ENCODE assay signal across 21 cellular contexts in the genomic region with DNA sequence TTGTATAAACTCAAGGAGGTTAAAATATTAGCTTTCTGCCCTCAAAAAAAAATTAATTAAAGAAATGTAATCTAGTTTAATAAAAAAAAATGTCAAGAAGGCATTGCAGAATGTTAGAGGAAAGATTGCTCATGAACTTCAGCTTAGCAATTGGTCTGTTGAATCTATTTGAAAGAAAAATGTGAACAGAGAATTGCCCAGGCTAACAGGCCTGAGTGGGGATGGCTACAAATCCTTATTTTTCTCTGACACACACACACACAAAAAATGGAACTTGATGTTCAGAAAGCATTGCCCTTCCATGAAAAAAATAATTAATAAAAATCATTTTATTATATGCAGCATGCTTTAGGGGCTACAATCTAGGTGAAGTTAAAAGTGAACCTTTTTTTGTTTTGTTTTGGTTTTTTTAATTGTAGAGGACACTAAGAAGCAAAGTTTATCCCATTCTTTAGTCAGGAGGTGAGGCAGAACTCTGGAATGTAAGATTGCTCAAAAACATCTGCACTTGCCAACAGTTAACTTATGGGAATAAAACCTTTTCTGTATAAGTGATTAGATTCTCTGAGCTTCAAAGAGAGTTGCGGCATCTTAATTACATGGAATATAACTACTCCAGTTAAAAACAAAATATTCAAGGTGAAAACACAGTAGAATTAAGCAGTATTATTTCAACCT.
DNase-seq lines count a peak whose midpoint lies in the region; ATAC-seq and TF ChIP-seq lines count a peak whose summit lies in the region.
"Had no signal": no experiment of that assay in that cellular context is flagged by ENCODE, and none has a peak within 500 bp of the region (broad histone marks: within the 10 kb centered on the region; RNA-seq: fewer than 3 reads in every experiment).

No MANE protein-coding gene starts in this region.

- no peaks in the 10 kb centered on the region for H3K27me3 Mint-ChIP-seq in HFFc6 (ENCODE audit: insufficient read depth)
- H3K27me3 Mint-ChIP-seq in Caco-2 (ENCODE audit: insufficient read depth, unreplicated experiment): peaks cover 2% of the 10 kb centered on the region
- H3K27me3 Mint-ChIP-seq: activated CD4-positive, alpha-beta T cell treated with anti-CD3 and anti-CD28 coated beads, Interleukin-2, amount 10 ng/mL, durations not matched to agents 7 days and 5 days; activated naive CD8-positive, alpha-beta T cell treated with anti-CD3 and anti-CD28 coated beads for 36 hours had no signal

- TF ChIP-seq CTCF in HFFc6 (IDR thresholded peaks at IDR 0.05) (no peak), brain microvascular endothelial cell (IDR thresholded peaks at IDR 0.05; ENCODE audit: low read depth, low read length, missing control alignments) (no peak), GM10248 (IDR thresholded peaks at IDR 0.05; ENCODE audit: control extremely low read depth, extremely low read depth, low read depth, missing control alignments) (no peak), Caco-2 (IDR thresholded peaks at IDR 0.05; ENCODE audit: insufficient read depth in 1 of 2, low read depth in 1 of 2, low read length in 1 of 2, severe bottlenecking in 1 of 2, unreplicated experiment in 1 of 2) (no peak)

- no peaks in the 10 kb centered on the region for H3K36me3 Mint-ChIP-seq in HFFc6 (ENCODE audit: low read depth)
- H3K36me3 Mint-ChIP-seq in Caco-2 (ENCODE audit: insufficient read depth, unreplicated experiment): no peaks in the 10 kb centered on the region
- H3K36me3 Mint-ChIP-seq: activated naive CD8-positive, alpha-beta T cell treated with anti-CD3 and anti-CD28 coated beads for 36 hours had no signal

- peak; percentile 32 for DNase-seq in A172 (ENCODE audit: low spot score)
- DNase-seq in HFFc6: peak; percentile 46
- peak; percentile 52 for DNase-seq in brain microvascular endothelial cell
- DNase-seq in glomerular visceral epithelial cell (ENCODE audit: extremely low spot score): peak; percentile 23
- no peak for DNase-seq in GM10248 (ENCODE audit: extremely low spot score)
- DNase-seq in activated gamma-delta T cell treated with Interleukin-2 at 50 U/mL for 16 hours: no peak
- no peak for DNase-seq in Caco-2
- DNase-seq: 8988T; activated CD4-positive, alpha-beta T cell treated with anti-CD3 and anti-CD28 coated beads, Interleukin-2, amount 10 ng/mL, durations not matched to agents 7 days and 5 days; activated naive CD8-positive, alpha-beta T cell treated with anti-CD3 and anti-CD28 coated beads for 36 hours; activated T-cell treated with anti-CD3 and anti-CD28 coated beads, Interleukin-2, amount 50 U/mL, for 1 hour; GDM1; hypothalamus; left lung; NCI-H1417; NCI-H345; SJCRH30; thyroid gland had no signal

- CTCF ChIA-PET in GM10248 (lab: Yijun Ruan, JAX): no interaction called here
- CTCF ChIA-PET in Caco-2 (lab: Charles Lee): no interaction called here

- H3K27ac Mint-ChIP-seq in HFFc6: no peak overlapping the region
- no peak overlapping the region for H3K27ac Mint-ChIP-seq in Caco-2 (ENCODE audit: unreplicated experiment)
- H3K27ac Mint-ChIP-seq: activated CD4-positive, alpha-beta T cell treated with anti-CD3 and anti-CD28 coated beads, Interleukin-2, amount 10 ng/mL, durations not matched to agents 7 days and 5 days; activated naive CD8-positive, alpha-beta T cell treated with anti-CD3 and anti-CD28 coated beads for 36 hours had no signal

- H3K9me3 Mint-ChIP-seq in HFFc6 (no peaks in the 10 kb centered on the region), Caco-2 (ENCODE audit: unreplicated experiment) (no peaks in the 10 kb centered on the region)

- H3K27me3 ChIP-seq in brain microvascular endothelial cell (replicated peaks) (no peaks in the 10 kb centered on the region), Caco-2 (replicated peaks; ENCODE audit: control insufficient read depth, insufficient read depth, low read length) (no peaks in the 10 kb centered on the region)
- H3K27me3 ChIP-seq: left lung, SJCRH30, thyroid gland had no signal

- in situ Hi-C loops in brain microvascular endothelial cell (cut with HindIII; ENCODE audit: low pct_ligation_motif_present, low sequenced_read_pairs): no loop called here

- POLR2A ChIA-PET in GM10248 (lab: Yijun Ruan, JAX) (no interaction called here), Caco-2 (lab: Charles Lee) (no interaction called here)

- H3K4me3 Mint-ChIP-seq in HFFc6 (no peak overlapping the region), Caco-2 (ENCODE audit: unreplicated experiment) (no peak overlapping the region)
- H3K4me3 Mint-ChIP-seq: activated CD4-positive, alpha-beta T cell treated with anti-CD3 and anti-CD28 coated beads, Interleukin-2, amount 10 ng/mL, durations not matched to agents 7 days and 5 days; activated naive CD8-positive, alpha-beta T cell treated with anti-CD3 and anti-CD28 coated beads for 36 hours had no signal

- ATAC-seq in HG03135 (IDR thresholded peaks at IDR 0.05; ENCODE audit: unreplicated experiment): no peak
- ATAC-seq: left lung had no signal

- no peaks in the 10 kb centered on the region for H3K36me3 ChIP-seq in brain microvascular endothelial cell (replicated peaks)
- H3K36me3 ChIP-seq in Caco-2 (ENCODE audit: control insufficient read depth, insufficient read depth, low read length): no peaks in the 10 kb centered on the region
- H3K36me3 ChIP-seq: left lung, SJCRH30, thyroid gland had no signal

- H3K4me1 ChIP-seq in Caco-2: no peaks in the 10 kb centered on the region
- H3K4me1 ChIP-seq: left lung, SJCRH30, thyroid gland had no signal

- BruUV-seq in Caco-2 (replicated peaks; lab: Mats Ljungman, UMichigan): no TSS peak

- H3K4me3 ChIP-seq in brain microvascular endothelial cell (ENCODE audit: low read depth, low read length) (no peak overlapping the region), Caco-2 (ENCODE audit: low read depth, low read length) (no peak overlapping the region)
- H3K4me3 ChIP-seq: left lung, SJCRH30, thyroid gland had no signal

- H3K27ac ChIP-seq in brain microvascular endothelial cell: no peak overlapping the region
- H3K27ac ChIP-seq: HL-60, KMS-11, left lung, SJCRH30, thyroid gland had no signal

- H3K4me1 Mint-ChIP-seq in HFFc6 (ENCODE audit: low read depth) (peaks cover 22% of the 10 kb centered on the region), Caco-2 (ENCODE audit: low read depth, unreplicated experiment) (no peaks in the 10 kb centered on the region)
- H3K4me1 Mint-ChIP-seq: activated CD4-positive, alpha-beta T cell treated with anti-CD3 and anti-CD28 coated beads, Interleukin-2, amount 10 ng/mL, durations not matched to agents 7 days and 5 days; activated naive CD8-positive, alpha-beta T cell treated with anti-CD3 and anti-CD28 coated beads for 36 hours had no signal

- no peaks in the 10 kb centered on the region for H3K9me3 ChIP-seq in Caco-2
- H3K9me3 ChIP-seq: left lung, SJCRH30 had no signal

- intact Hi-C loops in Caco-2 (cut with micrococcal nuclease; ENCODE audit: unreplicated experiment): no loop called here

Comparison
In these comparisons a context has a peak if more than half of its experiments do, and no peak if none do; other contexts are left out.
1. DNase-seq: peak in A172 (single experiment), HFFc6 (single experiment), brain microvascular endothelial cell (single experiment) and glomerular visceral epithelial cell (single experiment); none in GM10248 (single experiment), activated gamma-delta T cell treated with Interleukin-2 at 50 U/mL for 16 hours (single experiment) and Caco-2 (0 of 2).